Comparison of ENCODE assay signal across 8 cellular contexts in genomic region chr19:44689290-44690130, GRCh38. TPM values are rescaled to one million over a fixed set of nuclear protein-coding genes. Genes with fewer than 3 reads are reported as not detected.
DNase-seq lines count a peak whose midpoint lies in the region; ATAC-seq and TF ChIP-seq lines count a peak whose summit lies in the region.

No MANE protein-coding gene starts in this region.

- no peak overlapping the region for H3K4me3 ChIP-seq in SJCRH30
- H3K4me3 ChIP-seq in upper lobe of right lung, result no peak overlapping the region

- ATAC-seq in upper lobe of right lung (peak; percentile 73), GM19324 (IDR thresholded peaks at IDR 0.05; ENCODE audit: low FRiP score, unreplicated experiment) (no peak)

- no peaks in the 10 kb centered on the region for H3K27me3 ChIP-seq in SJCRH30
- H3K27me3 ChIP-seq in upper lobe of right lung, result no peaks in the 10 kb centered on the region

- TF ChIP-seq EP300 in Ishikawa (IDR thresholded peaks at IDR 0.05; ENCODE audit: borderline replicate concordance), result no peak

- peaks cover 18% of the 10 kb centered on the region for H3K4me1 ChIP-seq in SJCRH30
- H3K4me1 ChIP-seq in upper lobe of right lung, result peaks cover 56% of the 10 kb centered on the region

- H3K9me3 ChIP-seq in SJCRH30 (replicated peaks) (no peaks in the 10 kb centered on the region), upper lobe of right lung (no peaks in the 10 kb centered on the region)

- TF ChIP-seq CTCF in upper lobe of right lung (IDR thresholded peaks at IDR 0.05), result peak; percentile 94

- peak; percentile 98 for TF ChIP-seq RAD21 in Ishikawa (IDR thresholded peaks at IDR 0.05; ENCODE audit: low read depth)

- DNase-seq in D341Med (ENCODE audit: low spot score), result peak; percentile 86
- DNase-seq in SJCRH30, result peak; percentile 77 to 86
- peak; percentile 57 to 75 (median 67) for DNase-seq in activated naive CD4-positive, alpha-beta T cell (lab: John Stamatoyannopoulos, UW)
- peak; percentile 75 for DNase-seq in glomerular visceral epithelial cell (ENCODE audit: extremely low spot score)
- DNase-seq in posterior cingulate gyrus, result peak; percentile 31 to 94 (median 66)
- peak; percentile 90 for DNase-seq in upper lobe of right lung

- intact Hi-C loops in posterior cingulate gyrus (cut with DNase I), result loop anchor here (1.0 kb wide), 1 partner anchor 81 kb away; no protein-coding TSS in a partner anchor
- intact Hi-C loops in upper lobe of right lung (cut with DNase I), result loop anchor here (5.0 kb wide), 1 partner anchor 83 kb away; no protein-coding TSS in a partner anchor

- no peaks in the 10 kb centered on the region for H3K36me3 ChIP-seq in SJCRH30
- no peaks in the 10 kb centered on the region for H3K36me3 ChIP-seq in upper lobe of right lung

- no peak overlapping the region for H3K27ac ChIP-seq in SJCRH30
- peak overlapping the region; percentile 3 for H3K27ac ChIP-seq in upper lobe of right lung

TF ChIP-seq in Ishikawa, 13 proteins besides CTCF, POLR2A, EP300 and RAD21:
- TF ChIP-seq EGR1 (IDR thresholded peaks at IDR 0.05), result no peak
- TF ChIP-seq FOXM1 (IDR thresholded peaks at IDR 0.05; ENCODE audit: borderline replicate concordance, low read depth), result no peak
- no peak for TF ChIP-seq CREB1 (IDR thresholded peaks at IDR 0.05; ENCODE audit: low read depth)
- TF ChIP-seq TCF12 (IDR thresholded peaks at IDR 0.05; ENCODE audit: low read depth), result no peak
- TF ChIP-seq ZBTB7A (IDR thresholded peaks at IDR 0.05; ENCODE audit: low read depth), result peak; percentile 90; the same call in 1 of the 2 replicates
- no peak for TF ChIP-seq TEAD4 (IDR thresholded peaks at IDR 0.05)
- TF ChIP-seq TAF1 (IDR thresholded peaks at IDR 0.05; ENCODE audit: low read depth), result peak; percentile 35; the same call in 1 of the 2 replicates

RNA-seq across cellular contexts. Expression of gene CEACAM16, which starts 9.4 kb away (rescaled TPM):
- 0.18 and 0.73 TPM in 2 replicates for total RNA-seq in SJCRH30 (2014; rRNA removed; shearing (Covaris generic))
- not detected for total RNA-seq in upper lobe of right lung

RNA-seq across cellular contexts. Expression of gene CEACAM19, which starts 18.2 kb away (rescaled TPM):
- total RNA-seq in SJCRH30 (2014; rRNA removed; shearing (Covaris generic)), result 2.4 and 2.5 TPM in 2 replicates
- total RNA-seq in upper lobe of right lung, result 7.6 TPM

RNA-seq across cellular contexts. Expression of gene PVR, which starts 45.8 kb away (rescaled TPM):
- 42.2 and 45.4 TPM in 2 replicates for total RNA-seq in SJCRH30 (2014; rRNA removed; shearing (Covaris generic))
- 40.8 TPM for total RNA-seq in upper lobe of right lung

RNA-seq across cellular contexts. Expression of gene BCL3, which starts 59.0 kb away (rescaled TPM):
- 7.3 and 10.0 TPM in 2 replicates for total RNA-seq in SJCRH30 (2014; rRNA removed; shearing (Covaris generic))
- total RNA-seq in upper lobe of right lung, result 87.4 TPM
